In the genomic region with DNA sequence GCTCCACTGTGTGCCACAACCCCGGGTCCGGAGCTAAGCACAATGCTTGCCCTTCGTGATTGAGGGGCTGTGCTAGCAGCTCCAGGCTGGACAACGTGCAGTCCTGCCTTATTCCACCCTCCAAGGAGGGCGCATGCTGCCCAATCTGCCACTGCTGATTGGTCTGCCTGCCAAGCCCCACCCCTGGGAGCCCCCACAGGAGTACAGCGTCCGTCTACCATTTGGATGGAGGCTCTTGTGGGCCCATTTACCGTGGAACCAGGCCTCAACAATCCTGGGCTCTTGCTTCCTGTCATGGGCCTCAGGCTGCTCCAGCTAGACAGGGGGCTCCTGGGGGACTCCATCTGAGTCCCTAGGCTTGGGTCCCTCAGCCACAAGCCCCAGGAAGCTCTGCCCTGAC, we compare ENCODE assay signal across 20 cellular contexts.
"Had no signal": no experiment of that assay in that cellular context is flagged by ENCODE, and none has a peak within 500 bp of the region (broad histone marks: within the 10 kb centered on the region; RNA-seq: fewer than 3 reads in every experiment).

No MANE protein-coding gene starts in this region.

- H3K27me3 Mint-ChIP-seq: progenitor cell of endocrine pancreas; stimulated activated naive B cell treated with anti-CD40 and anti-IgM and Interleukin-4, amounts not matched to agents 10 μg/mL and 1 μg/mL and 100 μg/mL, for 72 hours; stimulated activated naive CD8-positive, alpha-beta T cell treated with anti-CD3 and anti-CD28 coated beads, Interleukin-15, Interleukin-2, amounts not matched to agents 100 ng/mL and 50 ng/mL, for 24 hours had no signal

- H3K9me3 ChIP-seq: pancreas, right lobe of liver had no signal

- H3K4me1 ChIP-seq: left lung, pancreas, right lobe of liver, tibial nerve, upper lobe of left lung had no signal

- ATAC-seq: left lung; naive thymus-derived CD4-positive, alpha-beta T cell; pancreas; stimulated activated naive B cell treated with anti-CD40 and anti-IgM and Interleukin-4, amounts not matched to agents 10 μg/mL and 1 μg/mL and 100 μg/mL, for 72 hours had no signal

- H3K27ac Mint-ChIP-seq: immature natural killer cell; naive thymus-derived CD4-positive, alpha-beta T cell; progenitor cell of endocrine pancreas; stimulated activated naive B cell treated with anti-CD40 and anti-IgM and Interleukin-4, amounts not matched to agents 10 μg/mL and 1 μg/mL and 100 μg/mL, for 72 hours; stimulated activated naive CD8-positive, alpha-beta T cell treated with anti-CD3 and anti-CD28 coated beads, Interleukin-15, Interleukin-2, amounts not matched to agents 100 ng/mL and 50 ng/mL, for 24 hours had no signal

- H3K36me3 ChIP-seq: left lung, neutrophil, pancreas, right lobe of liver, thoracic aorta, tibial nerve, upper lobe of left lung had no signal

- DNase-seq: effector CD4-positive, alpha-beta T cell; hypothalamus; immature natural killer cell; mesenchymal stem cell; midbrain; naive thymus-derived CD4-positive, alpha-beta T cell; pancreas; right lobe of liver; small intestine; stimulated activated CD4-positive, alpha-beta T cell treated with anti-CD3 and anti-CD28 coated beads, Interleukin-15, amount 100 ng/mL, for 24 hours; stimulated activated CD4-positive, alpha-beta T cell treated with anti-CD3 and anti-CD28 coated beads, Interleukin-2, amount 100 ng/mL, for 48 hours; stimulated activated naive B cell treated with anti-CD40 and anti-IgM and Interleukin-4, amounts not matched to agents 10 μg/mL and 1 μg/mL and 100 μg/mL, for 72 hours had no signal

- H3K27me3 ChIP-seq: dorsolateral prefrontal cortex, left lung, neutrophil, pancreas, right lobe of liver, tibial nerve, upper lobe of left lung had no signal

- H3K36me3 Mint-ChIP-seq: immature natural killer cell had no signal

- H3K4me3 Mint-ChIP-seq: immature natural killer cell; naive thymus-derived CD4-positive, alpha-beta T cell; stimulated activated naive B cell treated with anti-CD40 and anti-IgM and Interleukin-4, amounts not matched to agents 10 μg/mL and 1 μg/mL and 100 μg/mL, for 72 hours; stimulated activated naive CD8-positive, alpha-beta T cell treated with anti-CD3 and anti-CD28 coated beads, Interleukin-15, Interleukin-2, amounts not matched to agents 100 ng/mL and 50 ng/mL, for 24 hours had no signal

- H3K4me3 ChIP-seq: dorsolateral prefrontal cortex, left lung, pancreas, right lobe of liver, thoracic aorta, tibial nerve, upper lobe of left lung had no signal

- H3K27ac ChIP-seq: dorsolateral prefrontal cortex, left lung, neutrophil, pancreas, right lobe of liver, thoracic aorta, tibial nerve, upper lobe of left lung had no signal
